Comparison of ENCODE assay signal across 12 cellular contexts in the genomic region with DNA sequence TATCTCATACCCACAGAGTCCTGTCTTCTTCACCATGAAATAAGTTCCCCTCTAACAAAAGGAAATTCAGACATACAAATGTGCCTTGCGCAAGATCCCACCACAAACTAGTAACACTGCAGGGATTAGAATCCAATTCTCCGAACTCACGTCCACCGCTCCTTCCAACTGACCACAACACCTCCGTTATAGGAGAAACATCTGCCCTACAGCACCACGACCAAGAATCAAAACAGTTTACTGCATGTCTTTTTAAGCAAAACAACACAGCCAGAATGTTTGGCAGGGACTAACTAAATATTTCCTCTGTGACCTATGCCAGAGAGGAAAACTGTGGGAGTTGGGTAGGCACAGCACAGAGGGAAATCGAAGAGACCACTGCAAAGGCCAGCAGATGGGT.
A peak's percentile ranks its signal among the peaks of the same experiment; 100 is the strongest.
DNase-seq lines count a peak whose midpoint lies in the region; ATAC-seq and TF ChIP-seq lines count a peak whose summit lies in the region.
"Had no signal": no experiment of that assay in that cellular context is flagged by ENCODE, and none has a peak within 500 bp of the region (broad histone marks: within the 10 kb centered on the region; RNA-seq: fewer than 3 reads in every experiment).

No MANE protein-coding gene starts in this region.

- H3K4me1 ChIP-seq in adipocyte (ENCODE audit: control insufficient read depth, insufficient read depth, low read length): peaks cover 16% of the 10 kb centered on the region
- H3K4me1 ChIP-seq in heart left ventricle: peaks cover 3 to 53% (median 40%) of the 10 kb centered on the region in 12 donors
- peaks cover 32% of the 10 kb centered on the region for H3K4me1 ChIP-seq in skeletal muscle satellite cell (ENCODE audit: control insufficient read depth, insufficient read depth, low read length)

- DNase-seq in H4 (ENCODE audit: low spot score): peak; percentile 93
- DNase-seq in adipocyte (ENCODE audit: low read depth): peak; percentile 83
- DNase-seq in heart left ventricle: no peak
- DNase-seq in natural killer cell treated with Interleukin-12 subunit alpha and Interleukin-12 subunit beta and Interleukin-15 and Interleukin-18, amount 100 ng/mL, for 72 hours (ENCODE audit: low spot score): no peak
- DNase-seq in activated CD4-positive, alpha-beta T cell treated with anti-CD3 and anti-CD28 coated beads, Interleukin-2, amount 50 U/mL, for 1 hour: no peak
- DNase-seq: activated gamma-delta T cell treated with Interleukin-2 at 50 U/mL for 16 hours, foreskin melanocyte, NCI-H748 treated with DMSO at 0.1 percent for 48 hours had no signal

- H3K9ac ChIP-seq in adipocyte (ENCODE audit: low read length) (no peak overlapping the region), skeletal muscle satellite cell (ENCODE audit: low read depth, low read length) (no peak overlapping the region)
- H3K9ac ChIP-seq: neural progenitor cell had no signal

- intact Hi-C loops in heart left ventricle (cut with DNase I): loop anchor here in 2 of 10 donors (2.0 to 5.0 kb wide), 2 partner anchors 33 to 34 kb away; no protein-coding TSS in a partner anchor

- peak in 3 of 4 donors; percentile 31 to 79 (median 70) for ATAC-seq in heart left ventricle
- ATAC-seq in GM18858 (IDR thresholded peaks at IDR 0.05; ENCODE audit: unreplicated experiment): no peak
- ATAC-seq in GM18907 (IDR thresholded peaks at IDR 0.05; ENCODE audit: unreplicated experiment): no peak
- ATAC-seq in natural killer cell treated with Interleukin-12 subunit alpha and Interleukin-12 subunit beta and Interleukin-15 and Interleukin-18, amount 100 ng/mL, for 72 hours: no peak

- H3K36me3 ChIP-seq in adipocyte (ENCODE audit: control insufficient read depth, insufficient read depth, low read length, severe bottlenecking): no peaks in the 10 kb centered on the region
- H3K36me3 ChIP-seq in heart left ventricle: no peaks in the 10 kb centered on the region
- H3K36me3 ChIP-seq in skeletal muscle satellite cell (ENCODE audit: insufficient read depth, low read length): no peaks in the 10 kb centered on the region
- H3K36me3 ChIP-seq: neural progenitor cell had no signal

- no peak for TF ChIP-seq POLR2A in heart left ventricle (IDR thresholded peaks at IDR 0.05)

- H3K9me3 ChIP-seq in adipocyte (ENCODE audit: control insufficient read depth, low read length) (no peaks in the 10 kb centered on the region), heart left ventricle (no peaks in the 10 kb centered on the region), skeletal muscle satellite cell (replicated peaks; ENCODE audit: low read length) (no peaks in the 10 kb centered on the region)

- TF ChIP-seq CTCF in heart left ventricle (IDR thresholded peaks at IDR 0.05): no peak

- no peak overlapping the region for H3K27ac Mint-ChIP-seq in natural killer cell treated with Interleukin-12 subunit alpha and Interleukin-12 subunit beta and Interleukin-15 and Interleukin-18, amount 100 ng/mL, for 72 hours
- H3K27ac Mint-ChIP-seq: neural progenitor cell had no signal

- no peaks in the 10 kb centered on the region for H3K36me3 Mint-ChIP-seq in natural killer cell treated with Interleukin-12 subunit alpha and Interleukin-12 subunit beta and Interleukin-15 and Interleukin-18, amount 100 ng/mL, for 72 hours

- peak overlapping the region; percentile 24 for H3K4me2 ChIP-seq in skeletal muscle satellite cell (ENCODE audit: low read length)

- H3K27me3 ChIP-seq in adipocyte (replicated peaks; ENCODE audit: control insufficient read depth, insufficient read depth, low read length): no peaks in the 10 kb centered on the region
- H3K27me3 ChIP-seq in heart left ventricle: no peaks in the 10 kb centered on the region
- H3K27me3 ChIP-seq in skeletal muscle satellite cell (ENCODE audit: control insufficient read depth, insufficient read depth, low read length): no peaks in the 10 kb centered on the region
- H3K27me3 ChIP-seq: neural progenitor cell had no signal

- no peak overlapping the region for H3K4me3 Mint-ChIP-seq in natural killer cell treated with Interleukin-12 subunit alpha and Interleukin-12 subunit beta and Interleukin-15 and Interleukin-18, amount 100 ng/mL, for 72 hours
- H3K4me3 Mint-ChIP-seq: neural progenitor cell had no signal

- H3K9me3 Mint-ChIP-seq in natural killer cell treated with Interleukin-12 subunit alpha and Interleukin-12 subunit beta and Interleukin-15 and Interleukin-18, amount 100 ng/mL, for 72 hours: no peaks in the 10 kb centered on the region

- H3K4me3 ChIP-seq in adipocyte (ENCODE audit: low read length) (peak overlapping the region; percentile 37), heart left ventricle (peak overlapping the region in 1 of 12 donors; percentile 15), skeletal muscle satellite cell (ENCODE audit: low read length) (no peak overlapping the region)
- H3K4me3 ChIP-seq: neural progenitor cell had no signal

- peak overlapping the region; percentile 25 to 75 (median 54) for H3K27ac ChIP-seq in heart left ventricle

- WGBS in heart left ventricle, 4 donors: 42 to 57% (median 50%) methylated on average over 7 of the region's 7 CpGs

- H3K4me1 Mint-ChIP-seq in natural killer cell treated with Interleukin-12 subunit alpha and Interleukin-12 subunit beta and Interleukin-15 and Interleukin-18, amount 100 ng/mL, for 72 hours (ENCODE audit: low read depth in 2 of 2): no peaks in the 10 kb centered on the region

- H3K27me3 Mint-ChIP-seq in natural killer cell treated with Interleukin-12 subunit alpha and Interleukin-12 subunit beta and Interleukin-15 and Interleukin-18, amount 100 ng/mL, for 72 hours: peaks cover 20 to 43% of the 10 kb centered on the region in 2 donors

Comparison
In these comparisons a context has a peak if more than half of its experiments do, and no peak if none do; other contexts are left out.
1. DNase-seq: peak in H4 (single experiment) and adipocyte (single experiment); none in heart left ventricle (0 of 5), natural killer cell treated with Interleukin-12 subunit alpha and Interleukin-12 subunit beta and Interleukin-15 and Interleukin-18, amount 100 ng/mL, for 72 hours (single experiment) and activated CD4-positive, alpha-beta T cell treated with anti-CD3 and anti-CD28 coated beads, Interleukin-2, amount 50 U/mL, for 1 hour (single experiment).
2. ATAC-seq: peak in heart left ventricle (3 of 4); none in GM18858 (single experiment), GM18907 (single experiment) and natural killer cell treated with Interleukin-12 subunit alpha and Interleukin-12 subunit beta and Interleukin-15 and Interleukin-18, amount 100 ng/mL, for 72 hours (0 of 2).